Comparison of ENCODE assay signal across 21 cellular contexts in the genomic region with DNA sequence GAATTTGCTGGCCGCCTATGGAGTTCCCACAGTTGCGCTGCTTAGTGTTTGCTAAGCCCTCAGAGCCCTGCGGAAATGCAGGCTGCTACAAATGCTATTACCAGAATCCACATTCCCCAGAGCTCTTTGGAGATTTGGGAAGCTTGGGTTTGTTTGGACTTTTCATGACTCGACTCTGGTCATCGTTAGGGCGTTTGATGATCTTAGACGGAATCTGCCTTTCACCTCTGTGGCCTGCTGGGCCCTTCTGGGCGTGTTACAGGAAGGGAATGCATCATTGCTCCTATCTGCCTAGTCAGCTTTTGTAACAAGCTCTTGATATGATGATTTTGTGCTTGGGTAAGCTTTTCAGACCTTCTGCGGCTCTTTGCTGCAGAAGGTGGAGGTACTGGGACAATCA. TPM values are rescaled to one million over a fixed set of nuclear protein-coding genes. Genes with fewer than 3 reads are reported as not detected.
A peak's percentile ranks its signal among the peaks of the same experiment; 100 is the strongest.
DNase-seq lines count a peak whose midpoint lies in the region; TF ChIP-seq lines count a peak whose summit lies in the region.
"Had no signal": no experiment of that assay in that cellular context is flagged by ENCODE, and none has a peak within 500 bp of the region (broad histone marks: within the 10 kb centered on the region; RNA-seq: fewer than 3 reads in every experiment).

No MANE protein-coding gene starts in this region.

- H3K23ac ChIP-seq in mesenchymal stem cell (ENCODE audit: low read length in 2 of 2) = no peak overlapping the region

- no peak overlapping the region for H4K91ac ChIP-seq in mesenchymal stem cell (ENCODE audit: low read length)

- in situ Hi-C loops in Caki2 (cut with HindIII; ENCODE audit: low pct_unique_long_range_greater_than_20kb, low sequenced_read_pairs) = no loop called here

- H3K27me3 ChIP-seq in NT2/D1 (ENCODE audit: insufficient read depth, insufficient read length) = no peaks in the 10 kb centered on the region
- H3K27me3 ChIP-seq in mesenchymal stem cell (ENCODE audit: control insufficient read depth in 1 of 2, insufficient read depth in 1 of 2, low read length in 2 of 2) = peaks cover 4 to 29% of the 10 kb centered on the region in 2 experiments
- H3K27me3 ChIP-seq: heart left ventricle, tibial artery had no signal

- H3K36me3 ChIP-seq in NT2/D1 (ENCODE audit: insufficient read depth, insufficient read length, low read length) = no peaks in the 10 kb centered on the region
- no peaks in the 10 kb centered on the region for H3K36me3 ChIP-seq in mesenchymal stem cell (ENCODE audit: control insufficient read depth in 1 of 2, insufficient read depth in 2 of 2, low read depth in 1 of 2, low read length in 2 of 2)
- H3K36me3 ChIP-seq: heart left ventricle, tibial artery had no signal

- no peaks in the 10 kb centered on the region for H3K79me1 ChIP-seq in mesenchymal stem cell (replicated peaks; ENCODE audit: low read length, poor library complexity, severe bottlenecking)

- CTCF ChIA-PET in HEK293T (lab: Yijun Ruan, JAX) = interaction anchor here (0.6 kb wide), 1 partner anchor 229 kb away, joined by 6 read pairs; no protein-coding TSS in a partner anchor

- TF ChIP-seq CTCF in fibroblast of mammary gland (conservative IDR thresholded peaks at IDR 0.05; ENCODE audit: control insufficient read depth, insufficient read depth, low read depth, low read length) = no peak

- no peak overlapping the region for H2BK12ac ChIP-seq in mesenchymal stem cell (ENCODE audit: low read length in 2 of 2)

- H2AFZ ChIP-seq in mesenchymal stem cell (ENCODE audit: low read depth, low read length) = no peak overlapping the region

- H3K9ac ChIP-seq in NT2/D1 (ENCODE audit: insufficient read length, low read depth) = no peak overlapping the region
- no peak overlapping the region for H3K9ac ChIP-seq in mesenchymal stem cell (ENCODE audit: low read length)
- H3K9ac ChIP-seq: SK-N-SH had no signal

- H2BK120ac ChIP-seq in mesenchymal stem cell (ENCODE audit: low read depth, low read length) = no peak overlapping the region

- H3K9me3 ChIP-seq in NT2/D1 (ENCODE audit: insufficient read depth, low read length) (peaks cover 3% of the 10 kb centered on the region; the same call in 1 of the 2 replicates), mesenchymal stem cell (ENCODE audit: control insufficient read depth, low read length) (no peaks in the 10 kb centered on the region)
- H3K9me3 ChIP-seq: heart left ventricle, psoas muscle, SK-N-SH, tibial artery had no signal

- no peak overlapping the region for H2BK15ac ChIP-seq in mesenchymal stem cell (ENCODE audit: low read depth, poor library complexity, severe bottlenecking)

- no peak overlapping the region for H4K8ac ChIP-seq in mesenchymal stem cell (ENCODE audit: low read length)

- POLR2A ChIA-PET in HEK293T (lab: Yijun Ruan, JAX) = no interaction called here

- H2AK5ac ChIP-seq in mesenchymal stem cell (ENCODE audit: low read length, severe bottlenecking) = no peak overlapping the region

- H3K4me3 ChIP-seq in NT2/D1 (ENCODE audit: insufficient read length, low read depth) (no peak overlapping the region), fibroblast of mammary gland (ENCODE audit: control insufficient read depth, low read depth, low read length) (no peak overlapping the region), mesenchymal stem cell (ENCODE audit: insufficient read depth in 1 of 2, low read depth in 1 of 2, low read length in 2 of 2) (no peak overlapping the region)
- H3K4me3 ChIP-seq: heart left ventricle, psoas muscle, tibial artery had no signal

- H3K4me1 ChIP-seq in NT2/D1 (ENCODE audit: insufficient read depth, insufficient read length) = peaks cover 5% of the 10 kb centered on the region
- H3K4me1 ChIP-seq in mesenchymal stem cell (ENCODE audit: control insufficient read depth, insufficient read depth, low read depth, low read length) = no peaks in the 10 kb centered on the region
- H3K4me1 ChIP-seq: psoas muscle had no signal

- H3K14ac ChIP-seq in mesenchymal stem cell (ENCODE audit: low read length in 2 of 2) = no peak overlapping the region

- 48% methylated on average over 8 of the region's 9 CpGs for WGBS in mesenchymal stem cell

- DNase-seq in Caki2 (ENCODE audit: low read depth) = peak; percentile 30
- peak; percentile 66 for DNase-seq in NT2/D1 (ENCODE audit: low read depth, low spot score)
- peak; percentile 34 for DNase-seq in fibroblast of mammary gland (ENCODE audit: low read depth)
- DNase-seq in retina = peak; percentile 45
- no peak for DNase-seq in activated T-cell treated with anti-CD3 and anti-CD28 coated beads, Interleukin-2, amount 50 U/mL, for 48 hours
- no peak for DNase-seq in HEK293T (ENCODE audit: extremely low spot score)
- no peak for DNase-seq in mesenchymal stem cell
- DNase-seq in Ammon's horn (ENCODE audit: low spot score) = no peak
- DNase-seq: activated CD4-positive, CD25-positive, alpha-beta regulatory T cell treated with anti-CD3 and anti-CD28 coated beads, Interleukin-2, amount 50 U/mL, for 72 hours; activated naive CD8-positive, alpha-beta T cell treated with anti-CD3 and anti-CD28 coated beads for 36 hours; cortex of kidney; heart left ventricle; NCI-H1417; NCI-H2171; NCI-H774; psoas muscle; SK-N-SH; T1000; tibial artery had no signal

- H3K18ac ChIP-seq in mesenchymal stem cell (ENCODE audit: low read depth in 1 of 2, low read length in 2 of 2) = no peak overlapping the region

- H3K4ac ChIP-seq in mesenchymal stem cell (ENCODE audit: low read depth in 1 of 2, low read length in 2 of 2) = no peak overlapping the region

- no peak overlapping the region for H2BK5ac ChIP-seq in mesenchymal stem cell (ENCODE audit: low read depth, low read length, poor library complexity, severe bottlenecking)

- H3K27ac ChIP-seq in mesenchymal stem cell (ENCODE audit: low read length, poor library complexity, severe bottlenecking) = no peak overlapping the region
- H3K27ac ChIP-seq: heart left ventricle, psoas muscle, tibial artery had no signal

- H3K4me2 ChIP-seq in mesenchymal stem cell (ENCODE audit: low read length, poor library complexity, severe bottlenecking) = no peak overlapping the region
- H3K4me2 ChIP-seq: SK-N-SH had no signal

TF ChIP-seq in HEK293T, 16 proteins besides CTCF, POLR2A, EP300 and RAD21:
- TF ChIP-seq L3MBTL2 (conservative IDR thresholded peaks at IDR 0.05) = no peak

RNA-seq across cellular contexts. Expression of a gene that starts 50.8 kb away (rescaled TPM):
- not detected in 2 replicates for total RNA-seq in Caki2 (2014; rRNA removed; shearing (Covaris generic); ENCODE audit: low replicate concordance)
- not detected for polyA plus RNA-seq in mesenchymal stem cell (2013, experiment 1 of 2)
- not detected for polyA plus RNA-seq in mesenchymal stem cell (2013, experiment 2 of 2)
- total RNA-seq: activated CD8-positive, alpha-beta memory T cell treated with anti-CD3 and anti-CD28 coated beads for 36 hours; activated naive CD8-positive, alpha-beta T cell treated with anti-CD3 and anti-CD28 coated beads for 36 hours; endothelial cell of umbilical vein had no signal
- polyA plus RNA-seq: endothelial cell of umbilical vein had no signal

Comparison
In these comparisons a context has a peak if more than half of its experiments do, and no peak if none do; other contexts are left out.
1. DNase-seq: peak in Caki2 (single experiment), NT2/D1 (single experiment), fibroblast of mammary gland (single experiment) and retina (single experiment); none in activated T-cell treated with anti-CD3 and anti-CD28 coated beads, Interleukin-2, amount 50 U/mL, for 48 hours (0 of 2), HEK293T (single experiment), mesenchymal stem cell (single experiment) and Ammon's horn (single experiment).